ENCODE assay signal across 9 cellular contexts in genomic region chr14:20415723-20416622, GRCh38. TPM values are rescaled to one million over a fixed set of nuclear protein-coding genes. Genes with fewer than 3 reads are reported as not detected.
DNase-seq lines count a peak whose midpoint lies in the region; ATAC-seq and TF ChIP-seq lines count a peak whose summit lies in the region.
"Had no signal": no experiment of that assay in that cellular context is flagged by ENCODE, and none has a peak within 500 bp of the region (broad histone marks: within the 10 kb centered on the region; RNA-seq: fewer than 3 reads in every experiment).

No MANE protein-coding gene starts in this region.

- no peak overlapping the region for H3K4me3 Mint-ChIP-seq in activated CD4-positive, alpha-beta memory T cell treated with anti-CD3 and anti-CD28 coated beads for 36 hours

- CTCF ChIA-PET in activated CD4-positive, alpha-beta memory T cell treated with anti-CD3 and anti-CD28 coated beads for 36 hours (lab: Charles Lee): interaction anchor here (0.7 to 2.4 kb wide), 34 partner anchors 9 to 194 kb away, joined by 3 to 29 read pairs (median 5); partner anchors contain the start of genes APEX1, KLHL33, OSGEP and PARP2

- TF ChIP-seq CTCF in foreskin fibroblast (IDR thresholded peaks at IDR 0.05; ENCODE audit: low read depth, low read length): peak; percentile 64

- H3K36me3 Mint-ChIP-seq in activated CD4-positive, alpha-beta memory T cell treated with anti-CD3 and anti-CD28 coated beads for 36 hours: peaks cover 3% of the 10 kb centered on the region

- H3K4me3 ChIP-seq in foreskin fibroblast (ENCODE audit: low read depth in 1 of 2, low read length in 2 of 2): no peak overlapping the region

- peaks cover 29% of the 10 kb centered on the region for H3K4me1 Mint-ChIP-seq in activated CD4-positive, alpha-beta memory T cell treated with anti-CD3 and anti-CD28 coated beads for 36 hours (ENCODE audit: low read depth)

- DNase-seq in stimulated activated CD8-positive, alpha-beta memory T cell treated with anti-CD3 and anti-CD28 coated beads, Interleukin-12 subunit alpha, Interleukin-12 subunit beta, amount 100 ng/mL, for 1 hour (ENCODE audit: low read depth): peak; percentile 13
- DNase-seq in stimulated activated CD8-positive, alpha-beta memory T cell treated with anti-CD3 and anti-CD28 coated beads, Interleukin-4, amount 100 ng/mL, for 48 hours: no peak
- peak; percentile 38 to 77 for DNase-seq in NCI-H446 (lab: John Stamatoyannopoulos, UW)
- DNase-seq in activated CD4-positive, alpha-beta memory T cell treated with anti-CD3 and anti-CD28 coated beads for 36 hours: peak; percentile 20
- DNase-seq in foreskin fibroblast: peak in 1 of 2 donors; percentile 73
- peak; percentile 59 for DNase-seq in renal cortical epithelial cell (ENCODE audit: low read depth)
- DNase-seq in COLO668 (lab: John Stamatoyannopoulos, UW; ENCODE audit: unreplicated experiment): no peak

- peak; percentile 44 for ATAC-seq in HG02884 (IDR thresholded peaks at IDR 0.05; ENCODE audit: unreplicated experiment)

- POLR2A ChIA-PET in activated CD4-positive, alpha-beta memory T cell treated with anti-CD3 and anti-CD28 coated beads for 36 hours (lab: Charles Lee): interaction anchor here (0.6 to 1.7 kb wide), 5 partner anchors 10 to 190 kb away, joined by 3 to 7 read pairs (median 6); partner anchors contain the start of genes APEX1, OSGEP, PARP2 and PNP

- no peaks in the 10 kb centered on the region for H3K27me3 Mint-ChIP-seq in activated CD4-positive, alpha-beta memory T cell treated with anti-CD3 and anti-CD28 coated beads for 36 hours

- no peaks in the 10 kb centered on the region for H3K9me3 Mint-ChIP-seq in activated CD4-positive, alpha-beta memory T cell treated with anti-CD3 and anti-CD28 coated beads for 36 hours

- H3K27ac Mint-ChIP-seq in activated CD4-positive, alpha-beta memory T cell treated with anti-CD3 and anti-CD28 coated beads for 36 hours: peak overlapping the region; percentile 0

- intact Hi-C loops in activated CD4-positive, alpha-beta memory T cell treated with anti-CD3 and anti-CD28 coated beads for 36 hours (cut with micrococcal nuclease): no loop called here

RNA-seq across cellular contexts. Expression of gene TEP1, which starts 2.7 kb away (rescaled TPM):
- 10 to 100 TPM; 47.1 to 49.3 TPM for total RNA-seq in activated CD4-positive, alpha-beta memory T cell treated with anti-CD3 and anti-CD28 coated beads for 36 hours
- total RNA-seq in renal cortical epithelial cell: 20.8 and 32.5 TPM in 2 replicates

RNA-seq across cellular contexts. Expression of gene KLHL33, which starts 20.0 kb away (rescaled TPM):
- total RNA-seq in activated CD4-positive, alpha-beta memory T cell treated with anti-CD3 and anti-CD28 coated beads for 36 hours: under 1 TPM in 1 of 2 experiments, not detected in 1; 0.12 TPM
- total RNA-seq in renal cortical epithelial cell: not detected in 2 replicates
- total RNA-seq: glomerular endothelial cell had no signal

RNA-seq across cellular contexts. Expression of gene OSGEP, which starts 38.6 kb away (rescaled TPM):
- 10 to 100 TPM; 39.2 to 41.0 TPM for total RNA-seq in activated CD4-positive, alpha-beta memory T cell treated with anti-CD3 and anti-CD28 coated beads for 36 hours
- 22.9 and 60.1 TPM in 2 replicates for total RNA-seq in renal cortical epithelial cell

RNA-seq across cellular contexts. Expression of gene APEX1, which starts 39.1 kb away (rescaled TPM):
- 100 to 1,000 TPM; 186 to 193 TPM for total RNA-seq in activated CD4-positive, alpha-beta memory T cell treated with anti-CD3 and anti-CD28 coated beads for 36 hours
- total RNA-seq in renal cortical epithelial cell: 66.0 and 73.5 TPM in 2 replicates

RNA-seq across cellular contexts. Expression of gene PIP4P1, which starts 45.3 kb away (rescaled TPM):
- 10 to 100 TPM; 31.1 to 35.2 TPM for total RNA-seq in activated CD4-positive, alpha-beta memory T cell treated with anti-CD3 and anti-CD28 coated beads for 36 hours
- total RNA-seq in renal cortical epithelial cell: 14.9 and 23.1 TPM in 2 replicates

Comparison
In these comparisons a context has a peak if more than half of its experiments do, and no peak if none do; other contexts are left out.
1. DNase-seq: peak in stimulated activated CD8-positive, alpha-beta memory T cell treated with anti-CD3 and anti-CD28 coated beads, Interleukin-12 subunit alpha, Interleukin-12 subunit beta, amount 100 ng/mL, for 1 hour (single experiment), NCI-H446 (2 of 2), activated CD4-positive, alpha-beta memory T cell treated with anti-CD3 and anti-CD28 coated beads for 36 hours (single experiment) and renal cortical epithelial cell (single experiment); none in stimulated activated CD8-positive, alpha-beta memory T cell treated with anti-CD3 and anti-CD28 coated beads, Interleukin-4, amount 100 ng/mL, for 48 hours (single experiment) and COLO668 (single experiment).